In genomic region chr3:79517766-79518413, GRCh38 we compare ENCODE assay signal across 7 cellular contexts.
DNase-seq lines count a peak whose midpoint lies in the region; ATAC-seq and TF ChIP-seq lines count a peak whose summit lies in the region.

No MANE protein-coding gene starts in this region.

- TF ChIP-seq CTCF in GM12864 (IDR thresholded peaks at IDR 0.05; ENCODE audit: low read depth, low read length, missing control alignments) (peak; percentile 32), NB4 (IDR thresholded peaks at IDR 0.05; ENCODE audit: low read depth, low read length) (peak; percentile 43), choroid plexus epithelial cell (conservative IDR thresholded peaks at IDR 0.05; ENCODE audit: low read depth, low read length) (peak; percentile 85), lower leg skin (IDR thresholded peaks at IDR 0.05) (no peak)

- H3K4me3 ChIP-seq in GM12864 (ENCODE audit: low read depth, low read length) (no peak overlapping the region), NB4 (ENCODE audit: low read depth, low read length) (no peak overlapping the region), choroid plexus epithelial cell (ENCODE audit: low read depth, low read length) (no peak overlapping the region), lower leg skin (ENCODE audit: low read depth, poor library complexity, severe bottlenecking) (no peak overlapping the region)

- 21 to 22% methylated on average over 2 of the region's 2 CpGs for WGBS in lower leg skin, 2 donors

- intact Hi-C loops in lower leg skin (cut with DNase I; ENCODE audit: low total_unique reads) = no loop called here

- TF ChIP-seq POLR2A in NB4 (IDR thresholded peaks at IDR 0.05; ENCODE audit: extremely low read depth, insufficient read length) (no peak), lower leg skin (IDR thresholded peaks at IDR 0.05) (no peak)

- no peak for DNase-seq in GM12864 (ENCODE audit: low read depth)
- DNase-seq in NB4 (ENCODE audit: low read depth) = peak; percentile 22
- peak; percentile 78 for DNase-seq in choroid plexus epithelial cell (ENCODE audit: low read depth)
- peak; percentile 15 for DNase-seq in non-pigmented ciliary epithelial cell (ENCODE audit: low read depth)
- no peak for DNase-seq in lower leg skin (ENCODE audit: low spot score in 2 of 2)

- no peak for ATAC-seq in HG03139 (IDR thresholded peaks at IDR 0.05; ENCODE audit: unreplicated experiment)
- ATAC-seq in HG03571 (IDR thresholded peaks at IDR 0.05; ENCODE audit: unreplicated experiment) = no peak

Comparison
In these comparisons a context has a peak if more than half of its experiments do, and no peak if none do; other contexts are left out.
1. DNase-seq: peak in NB4 (single experiment), choroid plexus epithelial cell (single experiment) and non-pigmented ciliary epithelial cell (single experiment); none in GM12864 (single experiment) and lower leg skin (0 of 2).
2. CTCF ChIP-seq: peak in GM12864 (single experiment), NB4 (single experiment) and choroid plexus epithelial cell (single experiment); none in lower leg skin (0 of 3).